ENCODE assay signal across 9 cellular contexts in genomic region chr7:130102588-130102987, GRCh38.
"Had no signal": no experiment of that assay in that cellular context is flagged by ENCODE, and none has a peak within 500 bp of the region (broad histone marks: within the 10 kb centered on the region; RNA-seq: fewer than 3 reads in every experiment).

No MANE protein-coding gene starts in this region.

- H2AFZ ChIP-seq: GM23338 had no signal

- H3K4me1 Mint-ChIP-seq: H9 had no signal

- H3K4me3 Mint-ChIP-seq: GM23338, H9, IgD-negative memory B cell had no signal

- H3K4me3 ChIP-seq: GM23338 had no signal

- H3K27ac Mint-ChIP-seq: GM23338, IgD-negative memory B cell had no signal

- FAIRE-seq: H1, H54, HepG2 had no signal

- ATAC-seq: GM23338, HepG2 had no signal

- H3K27me3 Mint-ChIP-seq: IgD-negative memory B cell had no signal

- DNase-seq: H9, HCEC 1CT, KG1 had no signal

- H3K4me2 ChIP-seq: GM23338 had no signal

- H3K27ac ChIP-seq: HL-60 had no signal
